ENCODE assay signal across 1 cellular context in genomic region chr2:36380624-36381481, GRCh38.
TF ChIP-seq lines count a peak whose summit lies in the region.

No MANE protein-coding gene starts in this region.

TF ChIP-seq in HepG2, 621 proteins besides CTCF, POLR2A, EP300 and RAD21 (continued from another document and continues in another):
- TF ChIP-seq ELF4 (CRISPR knock-in tag; IDR thresholded peaks at IDR 0.05; ENCODE audit: borderline replicate concordance): 0 out of 2 replicates have a peak, but pooled peaks have one; percentile 43
- no peak for TF ChIP-seq ZFP82 (CRISPR knock-in tag; IDR thresholded peaks at IDR 0.05; ENCODE audit: borderline replicate concordance)
- TF ChIP-seq THAP8 (CRISPR knock-in tag; IDR thresholded peaks at IDR 0.05; ENCODE audit: borderline replicate concordance): no peak; the same call in 1 of the 2 replicates
- TF ChIP-seq ZNF563 (CRISPR knock-in tag; IDR thresholded peaks at IDR 0.05): peak; percentile 71; the same call in 1 of the 2 replicates
- peak; percentile 84 for TF ChIP-seq ZBTB43 (CRISPR knock-in tag; conservative IDR thresholded peaks at IDR 0.05)
- TF ChIP-seq ZNF160 (CRISPR knock-in tag; IDR thresholded peaks at IDR 0.05): peak; percentile 82
- TF ChIP-seq DBP (CRISPR knock-in tag; IDR thresholded peaks at IDR 0.05; ENCODE audit: not compliant biosample characterization): no peak
- peak; percentile 92 for TF ChIP-seq ZNF543 (CRISPR knock-in tag; IDR thresholded peaks at IDR 0.05)
- TF ChIP-seq ZNF710 (CRISPR knock-in tag; IDR thresholded peaks at IDR 0.05; ENCODE audit: borderline replicate concordance): peak; percentile 98
- TF ChIP-seq HNF1A (IDR thresholded peaks at IDR 0.05; ENCODE audit: low read depth): peak; percentile 78
- peak; percentile 92; the same call in 1 of the 2 replicates for TF ChIP-seq HNF1A (CRISPR knock-in tag; IDR thresholded peaks at IDR 0.05; ENCODE audit: borderline replicate concordance)
- TF ChIP-seq ZNF33B (CRISPR knock-in tag; IDR thresholded peaks at IDR 0.05): 0 out of 2 replicates have a peak, but pooled peaks have one; percentile 62
- no peak for TF ChIP-seq ZNF781 (CRISPR knock-in tag; IDR thresholded peaks at IDR 0.05; ENCODE audit: borderline replicate concordance, not compliant biosample characterization)
- TF ChIP-seq KDM4B (CRISPR knock-in tag; IDR thresholded peaks at IDR 0.05): no peak
- no peak for TF ChIP-seq MYNN (CRISPR knock-in tag; IDR thresholded peaks at IDR 0.05; ENCODE audit: low read depth)
- peak; percentile 88 for TF ChIP-seq ZNF441 (CRISPR knock-in tag; IDR thresholded peaks at IDR 0.05; ENCODE audit: borderline replicate concordance)
- TF ChIP-seq YEATS2 (CRISPR knock-in tag; IDR thresholded peaks at IDR 0.05; ENCODE audit: borderline replicate concordance): peak; percentile 62; the same call in 1 of the 2 replicates
- peak; percentile 78 for TF ChIP-seq ZBTB25 (CRISPR knock-in tag; IDR thresholded peaks at IDR 0.05)
- peak; percentile 85 for TF ChIP-seq ZZZ3 (CRISPR knock-in tag; IDR thresholded peaks at IDR 0.05; ENCODE audit: borderline replicate concordance)
- TF ChIP-seq CSRNP2 (CRISPR knock-in tag; conservative IDR thresholded peaks at IDR 0.05; ENCODE audit: low read depth): no peak
- TF ChIP-seq ZNF816 (CRISPR knock-in tag; IDR thresholded peaks at IDR 0.05; ENCODE audit: borderline replicate concordance): no peak
- peak; percentile 95 for TF ChIP-seq NCOA2 (CRISPR knock-in tag; IDR thresholded peaks at IDR 0.05)
- TF ChIP-seq NFIB (CRISPR knock-in tag; IDR thresholded peaks at IDR 0.05; ENCODE audit: borderline replicate concordance): no peak
- no peak for TF ChIP-seq ZMAT5 (CRISPR knock-in tag; IDR thresholded peaks at IDR 0.05; ENCODE audit: borderline replicate concordance, low read depth)
- peak; percentile 76; the same call in 1 of the 2 replicates for TF ChIP-seq MXD3 (CRISPR knock-in tag; IDR thresholded peaks at IDR 0.05)
- peak; percentile 49; the same call in 1 of the 2 replicates for TF ChIP-seq ZNF639 (CRISPR knock-in tag; conservative IDR thresholded peaks at IDR 0.05)
- peak; percentile 94 for TF ChIP-seq ZMYM2 (CRISPR knock-in tag; IDR thresholded peaks at IDR 0.05)
- no peak for TF ChIP-seq KLF12 (CRISPR knock-in tag; IDR thresholded peaks at IDR 0.05; ENCODE audit: borderline replicate concordance)
- TF ChIP-seq ZNF790 (CRISPR knock-in tag; IDR thresholded peaks at IDR 0.05; ENCODE audit: borderline replicate concordance): no peak
- peak; percentile 82 for TF ChIP-seq NCOR1 (IDR thresholded peaks at IDR 0.05; ENCODE audit: borderline replicate concordance, low read length)
- peak; percentile 34; the same call in 1 of the 2 replicates for TF ChIP-seq ZNF891 (CRISPR knock-in tag; IDR thresholded peaks at IDR 0.05)
- TF ChIP-seq ZBTB37 (CRISPR knock-in tag; IDR thresholded peaks at IDR 0.05): 0 out of 2 replicates have a peak, but pooled peaks have one; percentile 67
- TF ChIP-seq NFIC (IDR thresholded peaks at IDR 0.05; ENCODE audit: low read length): peak; percentile 80; the same call in 1 of the 2 replicates
- TF ChIP-seq AKAP8 (CRISPR knock-in tag; IDR thresholded peaks at IDR 0.05): peak; percentile 90
- TF ChIP-seq ZNF776 (CRISPR knock-in tag; IDR thresholded peaks at IDR 0.05): no peak
- TF ChIP-seq ZBTB26 (CRISPR knock-in tag; IDR thresholded peaks at IDR 0.05; ENCODE audit: borderline replicate concordance): peak; percentile 94
